14 cellular contexts compared by ENCODE assay signal in the genomic region with DNA sequence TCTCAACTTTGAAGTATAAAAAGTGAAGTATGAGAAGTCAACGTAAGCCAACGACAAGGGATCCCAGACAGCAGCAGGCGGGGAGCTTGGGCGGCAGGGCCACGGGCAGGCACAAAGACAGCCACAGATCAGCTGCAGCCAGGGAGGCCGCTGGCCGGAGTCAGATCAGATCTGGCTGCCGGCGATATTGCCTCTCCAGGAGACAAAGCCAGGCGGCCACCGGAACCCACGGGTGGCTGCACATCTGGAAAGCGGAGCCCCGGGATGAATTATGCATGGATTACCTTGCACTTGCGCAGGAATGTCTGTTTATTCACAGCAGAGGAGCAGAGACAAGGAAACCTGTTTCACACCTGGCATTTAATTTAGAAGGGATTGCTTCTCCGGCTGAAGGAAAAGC.
"Had no signal": no experiment of that assay in that cellular context is flagged by ENCODE, and none has a peak within 500 bp of the region (broad histone marks: within the 10 kb centered on the region; RNA-seq: fewer than 3 reads in every experiment).

No MANE protein-coding gene starts in this region.

- H3K4me3 ChIP-seq: cardiac muscle cell, colonic mucosa, left lung, pancreas, smooth muscle cell, tibial artery, uterus had no signal

- H3K9me3 ChIP-seq: colonic mucosa, left lung, pancreas, tibial artery, uterus had no signal

- ATAC-seq: activated CD8-positive, alpha-beta T cell treated with anti-CD3 and anti-CD28 coated beads for 36 hours; activated T-cell treated with anti-CD3 and anti-CD28 coated beads, Interleukin-2, amount 50 U/mL, for 72 hours; left lung; stimulated activated effector memory CD8-positive, alpha-beta T cell treated with anti-CD3 and anti-CD28 coated beads, Interleukin-12 subunit alpha, Interleukin-12 subunit beta, amount 100 ng/mL, for 72 hours had no signal

- H3K36me3 ChIP-seq: cardiac muscle cell, colonic mucosa, left lung, pancreas, tibial artery, uterus had no signal

- H3K27ac ChIP-seq: cardiac muscle cell, colonic mucosa, left lung, pancreas, tibial artery had no signal

- DNase-seq: activated CD8-positive, alpha-beta memory T cell treated with anti-CD3 and anti-CD28 coated beads, Interleukin-2, amount 50 U/mL, for 4 hours; activated CD8-positive, alpha-beta T cell treated with anti-CD3 and anti-CD28 coated beads for 36 hours; activated naive CD8-positive, alpha-beta T cell treated with anti-CD3 and anti-CD28 coated beads, Interleukin-2, amount 10 ng/mL, durations not matched to agents 7 days and 5 days; activated T-cell treated with anti-CD3 and anti-CD28 coated beads, Interleukin-2, amount 50 U/mL, for 72 hours; colonic mucosa; effector CD4-positive, alpha-beta T cell; mesendoderm had no signal

- H3K27me3 ChIP-seq: colonic mucosa, left lung, tibial artery, uterus had no signal

- H3K4me1 ChIP-seq: colonic mucosa, left lung, pancreas, uterus had no signal
